Comparison of ENCODE assay signal across 9 cellular contexts in the genomic region with DNA sequence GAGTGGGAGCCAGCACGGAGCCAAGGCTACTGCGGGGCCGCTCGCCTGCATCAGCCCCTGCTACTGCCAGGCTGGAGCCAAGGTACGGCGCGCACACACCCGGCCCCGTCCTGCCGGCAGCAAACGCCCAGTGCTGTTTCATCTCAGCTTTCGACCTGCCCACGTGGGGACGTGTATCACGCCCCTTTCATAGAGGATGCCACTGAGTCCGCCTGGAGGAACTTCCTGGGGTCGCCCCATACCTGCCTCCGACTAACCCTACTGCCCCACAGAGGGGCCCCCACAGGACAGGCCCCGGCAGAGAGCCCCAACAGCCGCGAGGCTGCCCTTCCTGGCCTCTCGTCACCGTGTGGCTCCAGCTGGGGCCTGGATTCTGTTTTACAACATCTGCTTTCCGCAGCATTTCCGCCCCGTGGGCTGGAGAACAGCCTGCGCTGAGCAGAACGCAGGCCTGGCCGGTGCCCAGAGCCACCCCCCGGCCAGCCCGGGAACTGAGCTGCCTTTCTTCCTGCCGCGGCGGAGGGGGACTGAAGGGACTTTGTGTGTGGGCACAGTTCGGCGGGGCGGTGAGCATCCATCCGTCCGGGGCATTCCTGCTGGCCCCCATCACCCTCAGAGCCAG. TPM values are rescaled to one million over a fixed set of nuclear protein-coding genes. Genes with fewer than 3 reads are reported as not detected.
DNase-seq lines count a peak whose midpoint lies in the region; ATAC-seq and TF ChIP-seq lines count a peak whose summit lies in the region.
"Had no signal": no experiment of that assay in that cellular context is flagged by ENCODE, and none has a peak within 500 bp of the region (broad histone marks: within the 10 kb centered on the region; RNA-seq: fewer than 3 reads in every experiment).

No MANE protein-coding gene starts in this region.

- intact Hi-C loops in breast epithelium (cut with DNase I; ENCODE audit: low total_unique reads): no loop called here
- intact Hi-C loops in MCF 10A (cut with micrococcal nuclease): no loop called here
- intact Hi-C loops in vagina (cut with DNase I): loop anchor here (5.0 kb wide), 1 partner anchor 32 kb away; no protein-coding TSS in a partner anchor

- H3K27ac Mint-ChIP-seq in MCF 10A (ENCODE audit: low read depth, unreplicated experiment): no peak overlapping the region

- POLR2A ChIA-PET in MCF 10A (lab: Yijun Ruan, JAX): interaction anchor here (0.6 kb wide), 1 partner anchor 18 kb away, joined by 4 read pairs; no protein-coding TSS in a partner anchor

- peaks cover 5% of the 10 kb centered on the region for H3K36me3 Mint-ChIP-seq in MCF 10A (ENCODE audit: insufficient read depth, unreplicated experiment)

- no peaks in the 10 kb centered on the region for H3K27me3 ChIP-seq in breast epithelium
- H3K27me3 ChIP-seq in muscle layer of duodenum (ENCODE audit: low read depth, low read length): no peaks in the 10 kb centered on the region
- no peaks in the 10 kb centered on the region for H3K27me3 ChIP-seq in vagina

- peaks cover 14 to 18% of the 10 kb centered on the region in 2 donors for H3K4me1 ChIP-seq in breast epithelium
- H3K4me1 ChIP-seq in muscle layer of duodenum (ENCODE audit: control insufficient read depth in 1 of 2, insufficient read depth in 2 of 2, low read length in 2 of 2): peaks cover 4 to 18% of the 10 kb centered on the region in 2 donors
- H3K4me1 ChIP-seq in vagina: peaks cover 28% of the 10 kb centered on the region

- no peaks in the 10 kb centered on the region for H3K36me3 ChIP-seq in breast epithelium
- peaks cover 0 to 4% of the 10 kb centered on the region in 2 donors for H3K36me3 ChIP-seq in muscle layer of duodenum (ENCODE audit: control insufficient read depth in 1 of 2, insufficient read depth in 2 of 2, low read length in 2 of 2)
- H3K36me3 ChIP-seq in vagina: peaks cover 0 to 5% of the 10 kb centered on the region in 2 donors

- DNase-seq in breast epithelium (ENCODE audit: low spot score in 2 of 2): no peak
- no peak for DNase-seq in MCF 10A (ENCODE audit: unreplicated experiment)
- DNase-seq in vagina (ENCODE audit: extremely low spot score in 2 of 2): no peak
- no peak for DNase-seq in G401 (ENCODE audit: low spot score)
- DNase-seq in NCI-H1417 treated with DMSO at 0.1 percent for 48 hours (lab: John Stamatoyannopoulos, UW): no peak
- DNase-seq: CD4-positive, alpha-beta memory T cell had no signal

- H3K27ac ChIP-seq in breast epithelium (peak overlapping the region; percentile 49 to 91), muscle layer of duodenum (ENCODE audit: low read length) (peak overlapping the region; percentile 51), vagina (peak overlapping the region; percentile 57)

- ATAC-seq in esophagus mucosa: peak; percentile 5
- no peak for ATAC-seq in GM21737 (IDR thresholded peaks at IDR 0.05; ENCODE audit: unreplicated experiment)

- TF ChIP-seq POLR2A in breast epithelium (IDR thresholded peaks at IDR 0.05): no peak
- TF ChIP-seq POLR2A in vagina (IDR thresholded peaks at IDR 0.05): no peak

- no TSS peak for BruUV-seq in MCF 10A (replicated peaks; lab: Mats Ljungman, UMichigan)

- H3K4me3 ChIP-seq in breast epithelium: peak overlapping the region in 2 of 3 donors; percentile 30 to 57
- H3K4me3 ChIP-seq in muscle layer of duodenum (ENCODE audit: low read depth in 1 of 2, low read length in 2 of 2): peak overlapping the region in 1 of 2 donors; percentile 33
- peak overlapping the region; percentile 0 to 37 for H3K4me3 ChIP-seq in vagina

- H3K27me3 Mint-ChIP-seq in MCF 10A (ENCODE audit: insufficient read depth, unreplicated experiment): no peaks in the 10 kb centered on the region
- H3K27me3 Mint-ChIP-seq: CD4-positive, alpha-beta memory T cell had no signal

- no peaks in the 10 kb centered on the region for H3K4me1 Mint-ChIP-seq in MCF 10A (ENCODE audit: insufficient read depth, unreplicated experiment)
- H3K4me1 Mint-ChIP-seq: CD4-positive, alpha-beta memory T cell had no signal

- TF ChIP-seq CTCF in breast epithelium (IDR thresholded peaks at IDR 0.05) (peak in 2 of 3 donors; percentile 13 to 24), MCF 10A (IDR thresholded peaks at IDR 0.05; ENCODE audit: unreplicated experiment) (no peak), vagina (IDR thresholded peaks at IDR 0.05) (peak in 1 of 3 experiments; percentile 19)

- H3K9me3 Mint-ChIP-seq in MCF 10A (ENCODE audit: unreplicated experiment): no peaks in the 10 kb centered on the region
- H3K9me3 Mint-ChIP-seq: CD4-positive, alpha-beta memory T cell had no signal

- H3K9me3 ChIP-seq in breast epithelium (no peaks in the 10 kb centered on the region), muscle layer of duodenum (ENCODE audit: control insufficient read depth in 1 of 2, low read length in 2 of 2) (no peaks in the 10 kb centered on the region), vagina (no peaks in the 10 kb centered on the region)

- CTCF ChIA-PET in MCF 10A (lab: Yijun Ruan, JAX): interaction anchor here (0.5 kb wide), 1 partner anchor 102 kb away, joined by 3 read pairs; no protein-coding TSS in a partner anchor

- no peak overlapping the region for H3K4me3 Mint-ChIP-seq in MCF 10A (ENCODE audit: unreplicated experiment)
- H3K4me3 Mint-ChIP-seq: CD4-positive, alpha-beta memory T cell had no signal

- in situ Hi-C loops in G401 (cut with HindIII; ENCODE audit: low sequenced_read_pairs): no loop called here

RNA-seq across cellular contexts. Expression of a gene that starts 22.9 kb away (rescaled TPM):
- total RNA-seq in breast epithelium: 10 to 100 TPM in 2 of 3 donors, 1 to 10 TPM in 1; 9.8 to 39.4 (median 32.4) TPM
- total RNA-seq in MCF 10A (2022): 10.3 and 18.6 TPM in 2 replicates
- 8.9 TPM for total RNA-seq in esophagus mucosa
- 9.3 TPM for total RNA-seq in vagina
- total RNA-seq in G401 (2014; rRNA removed; shearing (Covaris generic)): 15.7 and 20.5 TPM in 2 replicates

RNA-seq across cellular contexts. Expression of a gene that starts 27.5 kb away (rescaled TPM):
- 10 to 100 TPM; 23.7 to 39.5 (median 29.5) TPM for total RNA-seq in breast epithelium
- 7.9 and 11.0 TPM in 2 replicates for total RNA-seq in MCF 10A (2022)
- total RNA-seq in esophagus mucosa: 11.1 TPM
- total RNA-seq in vagina: 36.8 TPM
- total RNA-seq in G401 (2014; rRNA removed; shearing (Covaris generic)): 46.5 and 57.9 TPM in 2 replicates
